ENCODE assay signal across 1 cellular context in genomic region chr5:139636207-139636792, GRCh38.
TF ChIP-seq lines count a peak whose summit lies in the region.

No MANE protein-coding gene starts in this region.

TF ChIP-seq in K562, 482 proteins besides CTCF, POLR2A, EP300 and RAD21 (continued from another document):
- peak; percentile 70 for TF ChIP-seq ZNF592 (IDR thresholded peaks at IDR 0.05)
- no peak for TF ChIP-seq ZNF224 (CRISPR knock-in tag; IDR thresholded peaks at IDR 0.05)
- TF ChIP-seq PKNOX1 (IDR thresholded peaks at IDR 0.05) = peak; percentile 89
- peak; percentile 23 for TF ChIP-seq HMBOX1 (IDR thresholded peaks at IDR 0.05)
- TF ChIP-seq ZNF395 (CRISPR knock-in tag; IDR thresholded peaks at IDR 0.05) = peak; percentile 59; the same call in 1 of the 2 replicates
- TF ChIP-seq ELF1 (tag; IDR thresholded peaks at IDR 0.05) = 0 out of 2 replicates have a peak, but pooled peaks have one; percentile 3
- no peak for TF ChIP-seq ZNF584 (CRISPR knock-in tag; IDR thresholded peaks at IDR 0.05; ENCODE audit: low read depth)
- peak in 1 of 2 experiments; percentile 17 for TF ChIP-seq E2F6 (IDR thresholded peaks at IDR 0.05; ENCODE audit: borderline replicate concordance in 1 of 2, extremely low read depth in 1 of 2, insufficient read depth in 1 of 2, insufficient read length in 1 of 2, low read depth in 1 of 2, low read length in 1 of 2, poor library complexity in 1 of 2, severe bottlenecking in 1 of 2)
- 0 out of 2 replicates have a peak, but pooled peaks have one; percentile 4 for TF ChIP-seq PREB (CRISPR knock-in tag; IDR thresholded peaks at IDR 0.05)
- TF ChIP-seq SPI1 (IDR thresholded peaks at IDR 0.05; ENCODE audit: borderline replicate concordance, low read depth, low read length) = peak; percentile 33; the same call in 1 of the 2 replicates
- TF ChIP-seq MLLT1 (IDR thresholded peaks at IDR 0.05) = no peak; a peak in 1 of 4 replicates
- TF ChIP-seq NR2F6 (CRISPR knock-in tag; IDR thresholded peaks at IDR 0.05) = no peak
- no peak for TF ChIP-seq ZNF133 (CRISPR knock-in tag; IDR thresholded peaks at IDR 0.05)
- no peak for TF ChIP-seq CEBPB (tag; IDR thresholded peaks at IDR 0.05)
TF ChIP-seq in K562: peak in this region for 8.
